ENCODE assay signal across 8 cellular contexts in genomic region chr12:108731866-108732461, GRCh38. TPM values are rescaled to one million over a fixed set of nuclear protein-coding genes. Genes with fewer than 3 reads are reported as not detected.
A peak's percentile ranks its signal among the peaks of the same experiment; 100 is the strongest.
DNase-seq lines count a peak whose midpoint lies in the region; ATAC-seq and TF ChIP-seq lines count a peak whose summit lies in the region.

No MANE protein-coding gene starts in this region.

- H3K4me1 Mint-ChIP-seq in naive B cell = peaks cover 29 to 49% (median 38%) of the 10 kb centered on the region in 3 donors
- peaks cover 47% of the 10 kb centered on the region for H3K4me1 Mint-ChIP-seq in stimulated activated memory B cell treated with anti-CD40 and anti-IgM and Interleukin-4, amounts not matched to agents 10 μg/mL and 1 μg/mL and 100 μg/mL, for 72 hours

- H3K27me3 Mint-ChIP-seq in naive B cell = no peaks in the 10 kb centered on the region
- no peaks in the 10 kb centered on the region for H3K27me3 Mint-ChIP-seq in stimulated activated memory B cell treated with anti-CD40 and anti-IgM and Interleukin-4, amounts not matched to agents 10 μg/mL and 1 μg/mL and 100 μg/mL, for 72 hours

- H3K9me3 ChIP-seq in KOPT-K1 (ENCODE audit: insufficient read depth, low read length, poor library complexity, severe bottlenecking) = no peaks in the 10 kb centered on the region
- no peaks in the 10 kb centered on the region for H3K9me3 ChIP-seq in Peyer's patch

- no peaks in the 10 kb centered on the region for H3K9me3 Mint-ChIP-seq in naive B cell
- no peaks in the 10 kb centered on the region for H3K9me3 Mint-ChIP-seq in stimulated activated memory B cell treated with anti-CD40 and anti-IgM and Interleukin-4, amounts not matched to agents 10 μg/mL and 1 μg/mL and 100 μg/mL, for 72 hours

- peak overlapping the region; percentile 96 to 100 (median 98) for H3K4me3 Mint-ChIP-seq in naive B cell
- H3K4me3 Mint-ChIP-seq in stimulated activated memory B cell treated with anti-CD40 and anti-IgM and Interleukin-4, amounts not matched to agents 10 μg/mL and 1 μg/mL and 100 μg/mL, for 72 hours = peak overlapping the region; percentile 99

- peaks cover 0 to 42% (median 3%) of the 10 kb centered on the region in 4 donors for H3K4me1 ChIP-seq in Peyer's patch

- DNase-seq in DMS53 (lab: John Stamatoyannopoulos, UW) (peak; percentile 100), Peyer's patch (peak; percentile 100), fibroblast of gingiva (ENCODE audit: low read depth) (peak; percentile 96), naive B cell (peak; percentile 95)
- DNase-seq in activated T-helper 1 cell treated with anti-CD3 and anti-CD28 coated beads, Interleukin-2, amount 50 U/mL, for 16 hours (ENCODE audit: low read depth in 1 of 2, low spot score in 1 of 2) = peak; percentile 90 to 94

- peak in 1 of 6 experiments; percentile 7 for TF ChIP-seq CTCF in Peyer's patch (IDR thresholded peaks at IDR 0.05)

- peak overlapping the region; percentile 77 to 89 (median 81) for H3K4me3 ChIP-seq in Peyer's patch

- H3K36me3 Mint-ChIP-seq in naive B cell = no peaks in the 10 kb centered on the region
- no peaks in the 10 kb centered on the region for H3K36me3 Mint-ChIP-seq in stimulated activated memory B cell treated with anti-CD40 and anti-IgM and Interleukin-4, amounts not matched to agents 10 μg/mL and 1 μg/mL and 100 μg/mL, for 72 hours

- peak overlapping the region; percentile 98 to 100 (median 99) for H3K27ac Mint-ChIP-seq in naive B cell
- peak overlapping the region; percentile 96 for H3K27ac Mint-ChIP-seq in stimulated activated memory B cell treated with anti-CD40 and anti-IgM and Interleukin-4, amounts not matched to agents 10 μg/mL and 1 μg/mL and 100 μg/mL, for 72 hours

- TF ChIP-seq POLR2A in Peyer's patch (IDR thresholded peaks at IDR 0.05) = peak in 1 of 2 donors; percentile 76

- H3K36me3 ChIP-seq in KOPT-K1 (ENCODE audit: insufficient read depth, low read length) (no peaks in the 10 kb centered on the region), Peyer's patch (no peaks in the 10 kb centered on the region)

- H3K27me3 ChIP-seq in Peyer's patch = no peaks in the 10 kb centered on the region

- ATAC-seq in GM21825 (IDR thresholded peaks at IDR 0.05; ENCODE audit: unreplicated experiment) (peak; percentile 54), naive B cell (ENCODE audit: low read depth in 2 of 2) (peak; percentile 59 to 65)
- ATAC-seq in stimulated activated memory B cell treated with anti-CD40 and anti-IgM and Interleukin-4, amounts not matched to agents 10 μg/mL and 1 μg/mL and 100 μg/mL, for 72 hours = peak; percentile 84

- H3K27ac ChIP-seq in KOPT-K1 (ENCODE audit: low read depth, low read length, poor library complexity, severe bottlenecking) = peak overlapping the region; percentile 80
- H3K27ac ChIP-seq in Peyer's patch = peak overlapping the region; percentile 92 to 99 (median 94)

RNA-seq across cellular contexts. Expression of gene CORO1C, which starts 0.6 kb away (rescaled TPM):
- total RNA-seq in Peyer's patch = 100 to 1,000 TPM in 1 of 4 donors, 10 to 100 TPM in 3; 76.3 to 144 (median 87.4) TPM
- 10 to 100 TPM; 71.0 to 84.7 (median 73.4) TPM for polyA plus RNA-seq in naive B cell (ENCODE audit: low read depth in 6 of 6)

Comparison
In these comparisons a context has a peak if more than half of its experiments do, and no peak if none do; other contexts are left out.
1. Peak in every context shown above with its lines: DNase-seq, ATAC-seq, H3K4me3 ChIP-seq and H3K27ac ChIP-seq.